Comparison of ENCODE assay signal across 1 cellular context in genomic region chr2:134245340-134245984, GRCh38.
TF ChIP-seq lines count a peak whose summit lies in the region.

No MANE protein-coding gene starts in this region.

TF ChIP-seq in HepG2, 621 proteins besides CTCF, POLR2A, EP300 and RAD21 (continued from another document):
- TF ChIP-seq THRA (CRISPR knock-in tag; IDR thresholded peaks at IDR 0.05; ENCODE audit: borderline replicate concordance) (no peak), DNMT1 (CRISPR knock-in tag; IDR thresholded peaks at IDR 0.05) (no peak), ARID3A (IDR thresholded peaks at IDR 0.05; ENCODE audit: low read depth, low read length) (0 out of 2 replicates have a peak, but pooled peaks have one; percentile 25), TBX2 (CRISPR knock-in tag; IDR thresholded peaks at IDR 0.05; ENCODE audit: borderline replicate concordance) (0 out of 2 replicates have a peak, but pooled peaks have one; percentile 22), FOXC1 (CRISPR knock-in tag; IDR thresholded peaks at IDR 0.05; ENCODE audit: borderline replicate concordance) (no peak), SMAD9 (CRISPR knock-in tag; IDR thresholded peaks at IDR 0.05) (no peak), KMT2A (CRISPR knock-in tag; IDR thresholded peaks at IDR 0.05) (0 out of 2 replicates have a peak, but pooled peaks have one; percentile 38), ZGPAT (CRISPR knock-in tag; IDR thresholded peaks at IDR 0.05) (no peak), POGZ (CRISPR knock-in tag; IDR thresholded peaks at IDR 0.05) (no peak), SP4 (CRISPR knock-in tag; IDR thresholded peaks at IDR 0.05) (no peak), KDM3A (CRISPR knock-in tag; IDR thresholded peaks at IDR 0.05; ENCODE audit: low read depth) (no peak), FOXO4 (CRISPR knock-in tag; conservative IDR thresholded peaks at IDR 0.05) (0 out of 2 replicates have a peak, but pooled peaks have one; percentile 73), THAP8 (CRISPR knock-in tag; IDR thresholded peaks at IDR 0.05; ENCODE audit: borderline replicate concordance) (no peak), HNRNPLL (IDR thresholded peaks at IDR 0.05; ENCODE audit: low read depth, low read length, poor library complexity, severe bottlenecking) (no peak), ZNF615 (CRISPR knock-in tag; IDR thresholded peaks at IDR 0.05; ENCODE audit: borderline replicate concordance) (0 out of 2 replicates have a peak, but pooled peaks have one; percentile 33), SOX13 (IDR thresholded peaks at IDR 0.05) (no peak), SOX13 (CRISPR knock-in tag; conservative IDR thresholded peaks at IDR 0.05 in 1 of 2, IDR thresholded peaks at IDR 0.05 in 1 of 2) (no peak), GATAD2A (CRISPR knock-in tag; IDR thresholded peaks at IDR 0.05) (0 out of 2 replicates have a peak, but pooled peaks have one; percentile 33), ZNF687 (CRISPR knock-in tag; IDR thresholded peaks at IDR 0.05) (peak; percentile 3; the same call in 1 of the 2 replicates), ZNF816 (CRISPR knock-in tag; IDR thresholded peaks at IDR 0.05; ENCODE audit: borderline replicate concordance) (0 out of 2 replicates have a peak, but pooled peaks have one; percentile 34), RBM39 (IDR thresholded peaks at IDR 0.05; ENCODE audit: low read depth, low read length, poor library complexity, severe bottlenecking) (no peak)
